ENCODE assay signal across 9 cellular contexts in the genomic region with DNA sequence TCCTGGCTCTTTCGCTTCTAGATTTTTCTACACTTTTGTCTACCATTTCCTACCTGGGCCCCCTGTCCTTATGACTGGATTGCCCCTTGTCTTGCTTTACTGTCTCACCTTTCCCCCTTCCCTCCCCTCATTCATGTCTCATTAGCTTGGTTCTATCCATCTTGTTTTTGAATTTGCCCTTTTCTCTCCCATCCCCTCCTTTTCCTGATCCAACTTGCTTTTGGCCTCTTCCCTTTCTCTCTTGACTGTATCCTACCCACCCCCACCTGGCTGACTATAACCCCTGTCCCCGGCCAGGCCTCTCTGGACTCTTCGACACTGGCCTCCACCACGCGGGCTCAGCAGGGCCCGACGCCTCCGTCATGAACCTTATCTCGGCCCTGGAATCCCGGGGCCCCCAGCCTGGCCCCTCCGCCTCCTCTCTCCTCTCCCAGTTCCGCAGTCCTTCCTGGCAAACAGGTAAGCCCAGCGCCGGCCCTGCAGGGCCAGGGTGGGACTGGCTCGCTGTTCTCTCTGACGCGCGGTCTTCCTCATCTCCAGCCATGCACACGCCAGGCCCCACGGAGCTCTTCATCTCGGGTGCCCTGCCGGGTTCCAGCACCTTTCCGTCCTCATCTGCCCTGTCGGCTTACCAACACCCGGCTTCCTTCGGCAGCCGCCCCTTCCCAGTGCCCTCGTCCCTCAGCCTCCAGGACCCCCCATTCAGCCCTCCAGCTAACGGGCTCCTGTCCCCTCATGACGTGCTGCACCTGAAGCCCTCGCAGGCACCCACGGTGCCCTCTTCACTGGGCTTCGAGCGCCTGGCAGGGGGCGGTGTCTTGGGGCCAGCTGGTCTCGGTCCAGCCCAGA. TPM values are rescaled to one million over a fixed set of nuclear protein-coding genes. Genes with fewer than 3 reads are reported as not detected.
DNase-seq lines count a peak whose midpoint lies in the region; ATAC-seq and TF ChIP-seq lines count a peak whose summit lies in the region.
"Had no signal": no experiment of that assay in that cellular context is flagged by ENCODE, and none has a peak within 500 bp of the region (broad histone marks: within the 10 kb centered on the region; RNA-seq: fewer than 3 reads in every experiment).

No MANE protein-coding gene starts in this region.

- H3K9me3 Mint-ChIP-seq in effector memory CD8-positive, alpha-beta T cell = no peaks in the 10 kb centered on the region

- CTCF ChIA-PET in OCI-LY7 (lab: Charles Lee; ENCODE audit: unreplicated experiment) = no interaction called here

- no peak overlapping the region for H3K14ac ChIP-seq in trophoblast cell (ENCODE audit: low read length)

- no peak overlapping the region for H2BK120ac ChIP-seq in trophoblast cell (ENCODE audit: insufficient read depth, low read length, poor library complexity)

- no peaks in the 10 kb centered on the region for H3K27me3 ChIP-seq in trophoblast cell (ENCODE audit: insufficient read depth, low read length)

- H3K23ac ChIP-seq in trophoblast cell (ENCODE audit: low read length) = no peak overlapping the region

- H3K18ac ChIP-seq in trophoblast cell (ENCODE audit: low read length) = no peak overlapping the region

- H3K9me3 ChIP-seq in OCI-LY7 (ENCODE audit: low read length) (no peaks in the 10 kb centered on the region), trophoblast cell (ENCODE audit: insufficient read depth, low read depth, low read length) (no peaks in the 10 kb centered on the region)

- H3K27ac ChIP-seq in OCI-LY7 (ENCODE audit: low read depth, low read length, poor library complexity, severe bottlenecking) (peak overlapping the region; percentile 15), trophoblast cell (ENCODE audit: low read depth, low read length) (no peak overlapping the region)

- H3K4me3 ChIP-seq in OCI-LY7 (ENCODE audit: low read depth, low read length, poor library complexity, severe bottlenecking) (peak overlapping the region; percentile 94), trophoblast cell (ENCODE audit: low read depth, low read length) (no peak overlapping the region)

- intact Hi-C loops in OCI-LY7 (cut with micrococcal nuclease; ENCODE audit: unreplicated experiment) = loop anchor here (5.0 kb wide), 1 partner anchor 283 kb away; a partner anchor contains a TSS

- POLR2A ChIA-PET in OCI-LY7 (lab: Charles Lee) = interaction anchor here (4.3 kb wide), 1 partner anchor 46 kb away, joined by 17 read pairs; a partner anchor contains a TSS

- no CpG with 5 or more reads among the region's 36 CpGs for WGBS in trophoblast cell (ENCODE audit: extremely low coverage, insufficient coverage, insufficient read length)

- no peak overlapping the region for H3K9ac ChIP-seq in trophoblast cell (ENCODE audit: low read length)

- H3K27ac Mint-ChIP-seq in effector memory CD8-positive, alpha-beta T cell = peak overlapping the region; percentile 78 to 92

- H2AFZ ChIP-seq in OCI-LY7 (ENCODE audit: low read length) = no peak overlapping the region
- H2AFZ ChIP-seq in trophoblast cell (ENCODE audit: insufficient read depth, low read length, poor library complexity) = no peak overlapping the region

- H3K4me1 ChIP-seq in OCI-LY7 (ENCODE audit: insufficient read depth, low read length, poor library complexity, severe bottlenecking) = peaks cover 12% of the 10 kb centered on the region
- H3K4me1 ChIP-seq in trophoblast cell (ENCODE audit: control insufficient read depth in 1 of 2, insufficient read depth in 2 of 2, low read length in 2 of 2) = peaks cover 5 to 6% of the 10 kb centered on the region in 2 experiments

- no peak overlapping the region for H2BK12ac ChIP-seq in trophoblast cell (ENCODE audit: low read length)

- no peaks in the 10 kb centered on the region for H3K9me2 ChIP-seq in OCI-LY7 (ENCODE audit: insufficient read depth, low read length)

- DNase-seq in D341Med (ENCODE audit: low spot score) (peak; percentile 20), OCI-LY7 (ENCODE audit: low spot score) (no peak), trophoblast cell (no peak), germinal center (ENCODE audit: low spot score) (no peak), T-helper 9 cell (no peak), left lobe of liver (ENCODE audit: low spot score) (no peak)
- DNase-seq in effector memory CD8-positive, alpha-beta T cell = no peak
- DNase-seq: GF-D8 had no signal

- peaks cover 44% of the 10 kb centered on the region for H3K36me3 Mint-ChIP-seq in effector memory CD8-positive, alpha-beta T cell (ENCODE audit: insufficient read depth)

- H3K4me1 Mint-ChIP-seq in effector memory CD8-positive, alpha-beta T cell (ENCODE audit: low read depth in 2 of 2) = peaks cover 32 to 33% of the 10 kb centered on the region in 2 donors

- no peak overlapping the region for H2BK5ac ChIP-seq in trophoblast cell (ENCODE audit: low read depth, low read length, poor library complexity)

- H2AK5ac ChIP-seq in trophoblast cell (ENCODE audit: low read length) = no peak overlapping the region

- peak overlapping the region; percentile 4 for H3K4ac ChIP-seq in trophoblast cell (ENCODE audit: low read depth, low read length)

- ATAC-seq in effector memory CD8-positive, alpha-beta T cell (replicated peaks) = no peak
- ATAC-seq in HG02884 (IDR thresholded peaks at IDR 0.05; ENCODE audit: unreplicated experiment) (no peak), left lobe of liver (no peak)

- no TSS peak for BruUV-seq in OCI-LY7 (replicated peaks; lab: Mats Ljungman, UMichigan)

- no peaks in the 10 kb centered on the region for H3K27me3 Mint-ChIP-seq in effector memory CD8-positive, alpha-beta T cell

- peaks cover 56% of the 10 kb centered on the region for H3K36me3 ChIP-seq in OCI-LY7 (ENCODE audit: insufficient read depth, low read length)
- H3K36me3 ChIP-seq in trophoblast cell (ENCODE audit: control insufficient read depth in 1 of 2, insufficient read depth in 2 of 2, low read length in 2 of 2) = peaks cover 48 to 50% of the 10 kb centered on the region in 2 experiments

- H4K20me1 ChIP-seq in OCI-LY7 (ENCODE audit: insufficient read depth, low read length) = peaks cover 8% of the 10 kb centered on the region; the same call in 1 of the 2 replicates

- no peak overlapping the region for H4K91ac ChIP-seq in trophoblast cell (ENCODE audit: low read depth, low read length)

- H3K79me1 ChIP-seq in trophoblast cell (ENCODE audit: low read length) = peaks cover 20% of the 10 kb centered on the region

- H4K8ac ChIP-seq in trophoblast cell (ENCODE audit: low read depth, low read length) = no peak overlapping the region

- TF ChIP-seq CTCF in OCI-LY7 (conservative IDR thresholded peaks at IDR 0.05; ENCODE audit: low read length) = no peak

- peak overlapping the region; percentile 79 to 89 for H3K4me3 Mint-ChIP-seq in effector memory CD8-positive, alpha-beta T cell

- peaks cover 25% of the 10 kb centered on the region for H3K79me2 ChIP-seq in OCI-LY7 (ENCODE audit: insufficient read depth, low read depth, low read length)
- H3K79me2 ChIP-seq in trophoblast cell (ENCODE audit: control insufficient read depth, insufficient read depth, low read length, poor library complexity) = peaks cover 14% of the 10 kb centered on the region

- H3K4me2 ChIP-seq in OCI-LY7 (ENCODE audit: low read length) = peak overlapping the region; percentile 92
- no peak overlapping the region for H3K4me2 ChIP-seq in trophoblast cell (ENCODE audit: low read length)

- H4K12ac ChIP-seq in trophoblast cell (ENCODE audit: low read depth, low read length) = no peak overlapping the region

RNA-seq across cellular contexts. Expression of a gene that starts 3.4 kb away (rescaled TPM):
- total RNA-seq in OCI-LY7 (2014; rRNA removed; shearing (Covaris generic)) = 5.1 and 6.5 TPM in 2 replicates
- total RNA-seq in OCI-LY7 (2022) (32.8 and 40.0 TPM in 2 replicates), left lobe of liver (10.5 TPM)
- 12.9 and 13.4 TPM in 2 replicates for polyA plus RNA-seq in trophoblast cell (2013)

RNA-seq across cellular contexts. Expression of a gene that starts 13.3 kb away (rescaled TPM):
- total RNA-seq in OCI-LY7 (2014; rRNA removed; shearing (Covaris generic)) = 2.7 and 4.7 TPM in 2 replicates
- total RNA-seq in OCI-LY7 (2022) = 2.4 TPM in 2 replicates
- polyA plus RNA-seq in trophoblast cell (2013) = 5.6 and 6.7 TPM in 2 replicates
- 8.5 TPM for total RNA-seq in left lobe of liver

RNA-seq across cellular contexts. Expression of a gene that starts 14.0 kb away (rescaled TPM):
- 74.7 and 84.0 TPM in 2 replicates for total RNA-seq in OCI-LY7 (2014; rRNA removed; shearing (Covaris generic))
- total RNA-seq in OCI-LY7 (2022) = 35.1 and 42.7 TPM in 2 replicates
- polyA plus RNA-seq in trophoblast cell (2013) = 47.8 and 53.3 TPM in 2 replicates
- total RNA-seq in left lobe of liver = 29.1 TPM

RNA-seq across cellular contexts. Expression of a gene that starts 45.6 kb away (rescaled TPM):
- 3.4 and 4.7 TPM in 2 replicates for total RNA-seq in OCI-LY7 (2014; rRNA removed; shearing (Covaris generic))
- total RNA-seq in OCI-LY7 (2022) (5.4 and 5.5 TPM in 2 replicates), left lobe of liver (8.9 TPM)
- 43.3 and 43.8 TPM in 2 replicates for polyA plus RNA-seq in trophoblast cell (2013)

RNA-seq across cellular contexts. Expression of a gene that starts 47.6 kb away (rescaled TPM):
- total RNA-seq in OCI-LY7 (2014; rRNA removed; shearing (Covaris generic)) = 12.4 and 15.0 TPM in 2 replicates
- total RNA-seq in OCI-LY7 (2022) (43.4 and 44.0 TPM in 2 replicates), left lobe of liver (35.5 TPM)
- 59.7 and 62.7 TPM in 2 replicates for polyA plus RNA-seq in trophoblast cell (2013)
